In genomic region chr13:41568990-41569387, GRCh38 we compare ENCODE assay signal across 14 cellular contexts.
A peak's percentile ranks its signal among the peaks of the same experiment; 100 is the strongest.
DNase-seq lines count a peak whose midpoint lies in the region; ATAC-seq, FAIRE-seq and TF ChIP-seq lines count a peak whose summit lies in the region.
"Had no signal": no experiment of that assay in that cellular context is flagged by ENCODE, and none has a peak within 500 bp of the region (broad histone marks: within the 10 kb centered on the region; RNA-seq: fewer than 3 reads in every experiment).

No MANE protein-coding gene starts in this region.

- FAIRE-seq in frontal cortex (lab: Jason Lieb, UNC): peak; percentile 3
- FAIRE-seq: endometrium, GM19239, H54 had no signal

- no peaks in the 10 kb centered on the region for H3K36me3 Mint-ChIP-seq in activated naive CD4-positive, alpha-beta T cell treated with anti-CD3 and anti-CD28 coated beads, Interleukin-2, amount 50 U/mL, for 72 hours

- no peak overlapping the region for H3K27ac Mint-ChIP-seq in activated naive CD4-positive, alpha-beta T cell treated with anti-CD3 and anti-CD28 coated beads, Interleukin-2, amount 50 U/mL, for 72 hours
- H3K27ac Mint-ChIP-seq: activated naive CD8-positive, alpha-beta T cell treated with anti-CD3 and anti-CD28 coated beads, Interleukin-2, amount 50 U/mL, for 24 hours had no signal

- peak; percentile 24 to 36 for TF ChIP-seq CTCF in tibial artery (IDR thresholded peaks at IDR 0.05)

- H3K27me3 ChIP-seq in tibial artery: no peaks in the 10 kb centered on the region
- H3K27me3 ChIP-seq: suprapubic skin had no signal

- intact Hi-C loops in tibial artery (cut with DNase I; ENCODE audit: low total_unique reads): no loop called here
- intact Hi-C loops in posterior cingulate gyrus (cut with DNase I): no loop called here

- H3K9me3 ChIP-seq in tibial artery: no peaks in the 10 kb centered on the region
- H3K9me3 ChIP-seq: suprapubic skin had no signal

- peak; percentile 9 to 37 for DNase-seq in Kasumi-1 (lab: John Stamatoyannopoulos, UW)
- peak; percentile 89 for DNase-seq in astrocyte of the hippocampus (ENCODE audit: low read depth, low spot score)
- DNase-seq in frontal cortex (ENCODE audit: low spot score in 2 of 2): no peak
- no peak for DNase-seq in tibial artery
- no peak for DNase-seq in activated naive CD4-positive, alpha-beta T cell treated with anti-CD3 and anti-CD28 coated beads, Interleukin-2, amount 50 U/mL, for 72 hours (ENCODE audit: low spot score in 2 of 2)
- DNase-seq in posterior cingulate gyrus: no peak
- DNase-seq in occipital lobe (lab: John Stamatoyannopoulos, UW): no peak
- DNase-seq: activated naive CD8-positive, alpha-beta T cell treated with anti-CD3 and anti-CD28 coated beads, Interleukin-2, amount 50 U/mL, for 24 hours; NCI-H69 had no signal

- H3K4me3 ChIP-seq in tibial artery: no peak overlapping the region
- H3K4me3 ChIP-seq: suprapubic skin had no signal

- H3K27ac ChIP-seq in tibial artery: peak overlapping the region in 1 of 2 donors; percentile 20
- H3K27ac ChIP-seq: RWPE1 had no signal

- H3K9me3 Mint-ChIP-seq in activated naive CD4-positive, alpha-beta T cell treated with anti-CD3 and anti-CD28 coated beads, Interleukin-2, amount 50 U/mL, for 72 hours: no peaks in the 10 kb centered on the region
- H3K9me3 Mint-ChIP-seq: activated naive CD8-positive, alpha-beta T cell treated with anti-CD3 and anti-CD28 coated beads, Interleukin-2, amount 50 U/mL, for 24 hours had no signal

- peaks cover 0 to 8% (median 0%) of the 10 kb centered on the region in 3 donors for H3K36me3 ChIP-seq in tibial artery

- H3K4me1 ChIP-seq in tibial artery: peaks cover 0 to 16% (median 6%) of the 10 kb centered on the region in 4 donors

- ATAC-seq in activated naive CD4-positive, alpha-beta T cell treated with anti-CD3 and anti-CD28 coated beads, Interleukin-2, amount 50 U/mL, for 72 hours: no peak
- ATAC-seq: activated naive CD8-positive, alpha-beta T cell treated with anti-CD3 and anti-CD28 coated beads, Interleukin-2, amount 50 U/mL, for 24 hours had no signal

Comparison
In these comparisons a context has a peak if more than half of its experiments do, and no peak if none do; other contexts are left out.
1. DNase-seq: peak in Kasumi-1 (2 of 2) and astrocyte of the hippocampus (single experiment); none in frontal cortex (0 of 2), tibial artery (0 of 2), activated naive CD4-positive, alpha-beta T cell treated with anti-CD3 and anti-CD28 coated beads, Interleukin-2, amount 50 U/mL, for 72 hours (0 of 2), posterior cingulate gyrus (0 of 10) and occipital lobe (single experiment).